Comparison of ENCODE assay signal across 10 cellular contexts in genomic region chr11:36456136-36456535, GRCh38. TPM values are rescaled to one million over a fixed set of nuclear protein-coding genes. Genes with fewer than 3 reads are reported as not detected.
DNase-seq lines count a peak whose midpoint lies in the region; ATAC-seq, FAIRE-seq and TF ChIP-seq lines count a peak whose summit lies in the region.
"Had no signal": no experiment of that assay in that cellular context is flagged by ENCODE, and none has a peak within 500 bp of the region (broad histone marks: within the 10 kb centered on the region; RNA-seq: fewer than 3 reads in every experiment).

No MANE protein-coding gene starts in this region.

- H3K4me1 ChIP-seq in astrocyte (ENCODE audit: insufficient read depth, low read length) (peaks cover 47% of the 10 kb centered on the region), heart right ventricle (peaks cover 11 to 57% (median 49%) of the 10 kb centered on the region in 9 donors), sigmoid colon (peaks cover 0 to 15% (median 3%) of the 10 kb centered on the region in 4 donors)

- H3K4me3 ChIP-seq in AG10803 (ENCODE audit: low read length) (no peak overlapping the region), astrocyte (ENCODE audit: insufficient read depth, low read depth, low read length) (no peak overlapping the region), heart right ventricle (no peak overlapping the region), sigmoid colon (no peak overlapping the region)

- no peaks in the 10 kb centered on the region for H3K27me3 Mint-ChIP-seq in astrocyte (ENCODE audit: low read depth, unreplicated experiment)
- H3K27me3 Mint-ChIP-seq in activated CD8-positive, alpha-beta T cell treated with anti-CD3 and anti-CD28 coated beads for 36 hours, result no peaks in the 10 kb centered on the region

- TF ChIP-seq POLR2A in sigmoid colon (IDR thresholded peaks at IDR 0.05), result no peak

- 66 to 80% methylated on average over 6 of the region's 6 CpGs for WGBS in heart right ventricle, 2 donors
- 81 to 86% methylated on average over 6 of the region's 6 CpGs for WGBS in sigmoid colon, 2 donors

- peak overlapping the region; percentile 93 for H3K27ac ChIP-seq in astrocyte (ENCODE audit: low read depth, low read length)
- peak overlapping the region; percentile 21 to 90 (median 80) for H3K27ac ChIP-seq in heart right ventricle
- peak overlapping the region; percentile 59 to 73 (median 62) for H3K27ac ChIP-seq in sigmoid colon

- H3K9me3 Mint-ChIP-seq in astrocyte (ENCODE audit: unreplicated experiment), result no peaks in the 10 kb centered on the region
- H3K9me3 Mint-ChIP-seq in activated CD8-positive, alpha-beta T cell treated with anti-CD3 and anti-CD28 coated beads for 36 hours, result no peaks in the 10 kb centered on the region

- H3K79me2 ChIP-seq in astrocyte (ENCODE audit: insufficient read depth, low read length), result no peaks in the 10 kb centered on the region

- H3K4me2 ChIP-seq in astrocyte (ENCODE audit: low read length), result peak overlapping the region; percentile 70

- CTCF ChIA-PET in activated CD8-positive, alpha-beta T cell treated with anti-CD3 and anti-CD28 coated beads for 36 hours (lab: Charles Lee), result interaction anchor here (1.3 to 1.7 kb wide), 2 partner anchors 9 to 37 kb away, joined by 3 to 4 read pairs; no protein-coding TSS in a partner anchor

- H3K4me1 Mint-ChIP-seq in astrocyte (ENCODE audit: low read depth, unreplicated experiment), result peaks cover 69% of the 10 kb centered on the region
- H3K4me1 Mint-ChIP-seq in activated CD8-positive, alpha-beta T cell treated with anti-CD3 and anti-CD28 coated beads for 36 hours (ENCODE audit: low read depth), result peaks cover 22% of the 10 kb centered on the region

- H3K9ac ChIP-seq in astrocyte (ENCODE audit: low read length), result peak overlapping the region; percentile 76

- peaks cover 38% of the 10 kb centered on the region for H3K36me3 Mint-ChIP-seq in astrocyte (ENCODE audit: low read depth, unreplicated experiment)
- H3K36me3 Mint-ChIP-seq in activated CD8-positive, alpha-beta T cell treated with anti-CD3 and anti-CD28 coated beads for 36 hours (ENCODE audit: low read depth), result peaks cover 3% of the 10 kb centered on the region

- FAIRE-seq in astrocyte (lab: Jason Lieb, UNC), result peak; percentile 83

- intact Hi-C loops in heart right ventricle (cut with DNase I) (loop anchor here in 3 of 10 donors (5.0 to 10.0 kb wide), 2 partner anchors 79 to 81 kb away; no protein-coding TSS in a partner anchor), sigmoid colon (cut with DNase I) (no loop called here)
- intact Hi-C loops in activated CD8-positive, alpha-beta T cell treated with anti-CD3 and anti-CD28 coated beads for 36 hours (cut with micrococcal nuclease), result no loop called here

- peak overlapping the region; percentile 34 for H2AFZ ChIP-seq in astrocyte (ENCODE audit: low read depth, low read length)

- H3K9me3 ChIP-seq in astrocyte (ENCODE audit: insufficient read depth, low read depth, low read length) (no peaks in the 10 kb centered on the region), heart right ventricle (no peaks in the 10 kb centered on the region), sigmoid colon (no peaks in the 10 kb centered on the region)

- peak overlapping the region; percentile 97 for H3K27ac Mint-ChIP-seq in astrocyte (ENCODE audit: unreplicated experiment)
- H3K27ac Mint-ChIP-seq in activated CD8-positive, alpha-beta T cell treated with anti-CD3 and anti-CD28 coated beads for 36 hours, result no peak overlapping the region

- DNase-seq in AG10803 (ENCODE audit: low read depth) (peak; percentile 83), astrocyte (ENCODE audit: low read depth) (no peak), heart right ventricle (no peak), sigmoid colon (no peak), UCSD-AML1 (lab: John Stamatoyannopoulos, UW; ENCODE audit: unreplicated experiment) (no peak), pons (ENCODE audit: low spot score) (no peak)
- no peak for DNase-seq in activated CD8-positive, alpha-beta T cell treated with anti-CD3 and anti-CD28 coated beads for 36 hours
- DNase-seq: activated naive CD4-positive, alpha-beta T cell treated with Interleukin-2 at 50 U/mL for 16 hours had no signal

- peak overlapping the region; percentile 37 for H3K4me3 Mint-ChIP-seq in astrocyte (ENCODE audit: unreplicated experiment)
- H3K4me3 Mint-ChIP-seq in activated CD8-positive, alpha-beta T cell treated with anti-CD3 and anti-CD28 coated beads for 36 hours, result no peak overlapping the region

- TF ChIP-seq CTCF in AG10803 (conservative IDR thresholded peaks at IDR 0.05; ENCODE audit: low read length), result no peak
- TF ChIP-seq CTCF in astrocyte (IDR thresholded peaks at IDR 0.05; ENCODE audit: insufficient read depth, low read depth, low read length), result no peak
- no peak for TF ChIP-seq CTCF in heart right ventricle (IDR thresholded peaks at IDR 0.05)
- no peak for TF ChIP-seq CTCF in sigmoid colon (IDR thresholded peaks at IDR 0.05)
- TF ChIP-seq CTCF in activated CD8-positive, alpha-beta T cell treated with anti-CD3 and anti-CD28 coated beads for 36 hours (IDR thresholded peaks at IDR 0.05), result no peak

- ATAC-seq in heart right ventricle (peak in 6 of 8 donors; percentile 3 to 27 (median 16)), GM19395 (IDR thresholded peaks at IDR 0.05; ENCODE audit: unreplicated experiment) (no peak)
- no peak for ATAC-seq in activated CD8-positive, alpha-beta T cell treated with anti-CD3 and anti-CD28 coated beads for 36 hours

- H3K36me3 ChIP-seq in astrocyte (ENCODE audit: insufficient read depth, low read length) (no peaks in the 10 kb centered on the region), heart right ventricle (peaks cover 0 to 58% (median 0%) of the 10 kb centered on the region in 9 donors), sigmoid colon (no peaks in the 10 kb centered on the region)
- H3K36me3 ChIP-seq: WERI-Rb-1 had no signal

- POLR2A ChIA-PET in activated CD8-positive, alpha-beta T cell treated with anti-CD3 and anti-CD28 coated beads for 36 hours (lab: Charles Lee), result interaction anchor here (0.5 kb wide), 1 partner anchor 9 kb away, joined by 3 read pairs; no protein-coding TSS in a partner anchor

- H3K27me3 ChIP-seq in astrocyte (ENCODE audit: insufficient read depth, low read length) (no peaks in the 10 kb centered on the region), heart right ventricle (no peaks in the 10 kb centered on the region), sigmoid colon (no peaks in the 10 kb centered on the region)

- TF ChIP-seq EP300 in sigmoid colon (IDR thresholded peaks at IDR 0.05), result no peak

- no peaks in the 10 kb centered on the region for H4K20me1 ChIP-seq in astrocyte (ENCODE audit: insufficient read depth, low read length)

RNA-seq across cellular contexts. Expression of gene TRAF6, which starts 53.9 kb away (rescaled TPM):
- total RNA-seq in astrocyte (17.8 and 19.4 TPM in 2 replicates), heart right ventricle (10 to 100 TPM; 11.5 to 18.2 (median 13.4) TPM), sigmoid colon (10 to 100 TPM; 10.3 to 15.5 (median 12.4) TPM)
- polyA plus RNA-seq in heart right ventricle (1 to 10 TPM; 3.0 to 3.7 TPM), sigmoid colon (1 to 10 TPM; 3.6 to 6.7 (median 4.2) TPM)
- total RNA-seq in activated CD8-positive, alpha-beta T cell treated with anti-CD3 and anti-CD28 coated beads for 36 hours, result 10 to 100 TPM in 1 of 2 experiments, 1 to 10 TPM in 1; 8.8 to 10.3 TPM

Comparison
In these comparisons a context has a peak if more than half of its experiments do, and no peak if none do; other contexts are left out.
1. ATAC-seq: peak in heart right ventricle (6 of 8); none in GM19395 (single experiment) and activated CD8-positive, alpha-beta T cell treated with anti-CD3 and anti-CD28 coated beads for 36 hours (single experiment).
2. Peak in every context shown above with its lines, with median percentiles within 50 percentile points of each other: H3K27ac ChIP-seq.